8 cellular contexts compared by ENCODE assay signal in the genomic region with DNA sequence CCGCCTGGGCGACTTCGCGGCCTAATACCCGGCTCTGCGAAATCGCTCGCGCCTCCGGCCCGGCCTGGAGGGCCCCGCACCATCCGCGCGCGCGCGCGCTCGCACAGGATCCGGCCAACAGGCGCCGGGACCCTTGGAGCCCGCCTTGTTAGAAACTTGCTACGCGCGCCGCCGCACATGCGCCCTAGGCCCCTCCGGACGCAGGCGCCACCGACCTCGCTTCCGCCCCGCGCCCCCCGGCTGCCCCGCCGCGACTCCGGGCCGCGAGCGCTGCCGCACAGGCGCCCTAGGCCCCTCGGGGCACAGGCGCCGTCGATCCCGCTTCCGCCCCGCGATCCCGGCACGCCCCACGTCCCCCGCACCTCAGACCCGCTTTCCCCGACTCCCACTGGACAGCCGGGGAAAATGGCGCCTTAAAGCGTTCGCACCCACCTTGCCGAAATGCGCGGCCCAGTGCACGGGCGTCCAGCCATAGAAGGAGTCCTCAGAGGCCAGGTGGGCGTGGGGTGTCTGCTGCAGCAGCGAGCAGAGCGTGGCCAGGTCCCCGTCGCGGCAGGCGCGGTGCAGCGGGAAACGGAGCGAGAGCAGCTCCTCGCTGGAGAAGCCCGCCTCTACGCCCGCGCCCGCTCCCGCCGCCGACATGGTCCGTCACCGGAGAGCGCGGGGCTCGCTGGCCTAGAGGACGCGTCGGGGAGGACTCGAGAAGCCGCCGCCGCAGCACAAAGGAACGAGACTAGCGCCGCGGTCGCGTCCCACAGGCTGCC. TPM values are rescaled to one million over a fixed set of nuclear protein-coding genes. Genes with fewer than 3 reads are reported as not detected.
DNase-seq lines count a peak whose midpoint lies in the region; ATAC-seq and TF ChIP-seq lines count a peak whose summit lies in the region.

No MANE protein-coding gene starts in this region.

- no peak for TF ChIP-seq CTCF in GM06990 (IDR thresholded peaks at IDR 0.05; ENCODE audit: insufficient read depth, low read length, poor library complexity, severe bottlenecking)
- no peak for TF ChIP-seq CTCF in GM23338 (conservative IDR thresholded peaks at IDR 0.05; ENCODE audit: low read depth in 2 of 2)
- TF ChIP-seq CTCF in progenitor cell of endocrine pancreas (IDR thresholded peaks at IDR 0.05; ENCODE audit: unreplicated experiment), result no peak
- TF ChIP-seq CTCF in upper lobe of right lung (IDR thresholded peaks at IDR 0.05), result no peak

- intact Hi-C loops in left cardiac atrium (cut with DNase I), result loop anchor here in 1 of 2 donors (2.0 to 10.0 kb wide), 2 partner anchors 202 to 300 kb away; a partner anchor contains a TSS
- intact Hi-C loops in upper lobe of right lung (cut with DNase I), result no loop called here

- no peaks in the 10 kb centered on the region for H3K27me3 ChIP-seq in GM06990 (replicated peaks; ENCODE audit: control insufficient read depth, insufficient read depth, low read length)
- H3K27me3 ChIP-seq in GM23338 (ENCODE audit: insufficient read depth), result no peaks in the 10 kb centered on the region
- H3K27me3 ChIP-seq in upper lobe of right lung, result no peaks in the 10 kb centered on the region

- H3K4me3 ChIP-seq in GM06990 (replicated peaks; ENCODE audit: low read depth, low read length) (peak overlapping the region; percentile 84), GM23338 (peak overlapping the region; percentile 91), upper lobe of right lung (peak overlapping the region; percentile 95)

- H3K9me3 Mint-ChIP-seq in GM23338 (no peaks in the 10 kb centered on the region; the same call in 2 of the 3 replicates), progenitor cell of endocrine pancreas (ENCODE audit: low read depth) (no peaks in the 10 kb centered on the region)
- H3K9me3 Mint-ChIP-seq in activated naive CD8-positive, alpha-beta T cell treated with anti-CD3 and anti-CD28 coated beads, Interleukin-2, amount 50 U/mL, for 24 hours, result no peaks in the 10 kb centered on the region

- 0 out of 2 replicates have a peak overlapping the region, but pooled peaks have one; percentile 52 for H2AFZ ChIP-seq in GM23338

- no peaks in the 10 kb centered on the region for H3K9me3 ChIP-seq in upper lobe of right lung

- peaks cover 34% of the 10 kb centered on the region for H4K20me1 ChIP-seq in GM23338 (replicated peaks; ENCODE audit: insufficient read depth)

- peaks cover 67% of the 10 kb centered on the region for H3K79me2 ChIP-seq in GM23338 (replicated peaks; ENCODE audit: insufficient read depth)

- ATAC-seq in GM23338 (peak; percentile 20), left cardiac atrium (peak; percentile 48 to 68), upper lobe of right lung (peak; percentile 46)
- peak; percentile 46 for ATAC-seq in activated naive CD8-positive, alpha-beta T cell treated with anti-CD3 and anti-CD28 coated beads, Interleukin-2, amount 50 U/mL, for 24 hours

- peak; percentile 90 for DNase-seq in GM06990 (ENCODE audit: extremely low read depth, insufficient read length)
- DNase-seq in GM23338 (ENCODE audit: low spot score), result peak; percentile 73
- peak; percentile 73 for DNase-seq in LHCN-M2 (ENCODE audit: low read depth)
- peak; percentile 72 for DNase-seq in SW480 (ENCODE audit: low spot score)
- peak; percentile 85 for DNase-seq in activated naive CD8-positive, alpha-beta T cell treated with anti-CD3 and anti-CD28 coated beads, Interleukin-2, amount 50 U/mL, for 24 hours
- DNase-seq in left cardiac atrium, result peak; percentile 89
- peak; percentile 69 for DNase-seq in progenitor cell of endocrine pancreas (ENCODE audit: low spot score, unreplicated experiment)
- peak; percentile 92 for DNase-seq in upper lobe of right lung

- peaks cover 4% of the 10 kb centered on the region for H3K27me3 Mint-ChIP-seq in GM23338 (ENCODE audit: insufficient read depth, low read depth, poor library complexity)
- no peaks in the 10 kb centered on the region for H3K27me3 Mint-ChIP-seq in activated naive CD8-positive, alpha-beta T cell treated with anti-CD3 and anti-CD28 coated beads, Interleukin-2, amount 50 U/mL, for 24 hours
- H3K27me3 Mint-ChIP-seq in progenitor cell of endocrine pancreas, result no peaks in the 10 kb centered on the region

- H3K9me2 ChIP-seq in GM23338 (ENCODE audit: insufficient read depth), result 0 out of 2 replicates have a peak, but pooled peaks cover 7% of the 10 kb centered on the region

- H3K27ac ChIP-seq in GM23338 (ENCODE audit: low read depth) (peak overlapping the region; percentile 93), upper lobe of right lung (peak overlapping the region; percentile 98)

- peak overlapping the region; percentile 97 for H3K27ac Mint-ChIP-seq in GM23338
- H3K27ac Mint-ChIP-seq in activated naive CD8-positive, alpha-beta T cell treated with anti-CD3 and anti-CD28 coated beads, Interleukin-2, amount 50 U/mL, for 24 hours, result peak overlapping the region; percentile 90
- H3K27ac Mint-ChIP-seq in progenitor cell of endocrine pancreas, result peak overlapping the region; percentile 99

- peaks cover 31% of the 10 kb centered on the region for H3K36me3 Mint-ChIP-seq in GM23338 (ENCODE audit: low read depth)
- H3K36me3 Mint-ChIP-seq in activated naive CD8-positive, alpha-beta T cell treated with anti-CD3 and anti-CD28 coated beads, Interleukin-2, amount 50 U/mL, for 24 hours (ENCODE audit: low read depth), result peaks cover 29% of the 10 kb centered on the region
- H3K36me3 Mint-ChIP-seq in progenitor cell of endocrine pancreas (ENCODE audit: insufficient read depth), result peaks cover 6% of the 10 kb centered on the region

- H3K36me3 ChIP-seq in GM06990 (ENCODE audit: control insufficient read depth, insufficient read depth, low read length), result peaks cover 4% of the 10 kb centered on the region
- H3K36me3 ChIP-seq in GM23338 (ENCODE audit: insufficient read depth), result peaks cover 3% of the 10 kb centered on the region; the same call in 1 of the 2 replicates
- H3K36me3 ChIP-seq in upper lobe of right lung, result peaks cover 12% of the 10 kb centered on the region

- peak overlapping the region; percentile 94 for H3K4me3 Mint-ChIP-seq in GM23338
- H3K4me3 Mint-ChIP-seq in activated naive CD8-positive, alpha-beta T cell treated with anti-CD3 and anti-CD28 coated beads, Interleukin-2, amount 50 U/mL, for 24 hours, result peak overlapping the region; percentile 91
- H3K4me3 Mint-ChIP-seq in progenitor cell of endocrine pancreas (ENCODE audit: low read depth), result peak overlapping the region; percentile 88

- H3K4me1 Mint-ChIP-seq in GM23338 (peaks cover 39% of the 10 kb centered on the region), progenitor cell of endocrine pancreas (ENCODE audit: low read depth) (peaks cover 36% of the 10 kb centered on the region)
- peaks cover 56% of the 10 kb centered on the region for H3K4me1 Mint-ChIP-seq in activated naive CD8-positive, alpha-beta T cell treated with anti-CD3 and anti-CD28 coated beads, Interleukin-2, amount 50 U/mL, for 24 hours

- H3K4me2 ChIP-seq in GM23338, result peak overlapping the region; percentile 91

- H3F3A ChIP-seq in GM23338 (replicated peaks; ENCODE audit: low read depth), result peaks cover 6% of the 10 kb centered on the region; the same call in 1 of the 2 replicates

- H3K4me1 ChIP-seq in GM23338 (ENCODE audit: insufficient read depth) (peaks cover 38% of the 10 kb centered on the region), upper lobe of right lung (peaks cover 47% of the 10 kb centered on the region)

TF ChIP-seq in GM23338, 12 proteins besides CTCF, POLR2A, EP300 and RAD21:
- TF ChIP-seq POLR2AphosphoS5 (IDR thresholded peaks at IDR 0.05; ENCODE audit: low read depth), result peak; percentile 94
- TF ChIP-seq ZNF331 (CRISPR knock-in tag; IDR thresholded peaks at IDR 0.05; ENCODE audit: low read depth), result no peak

RNA-seq across cellular contexts. Expression of a gene that starts 0.4 kb away (rescaled TPM):
- 224 and 250 TPM in 2 replicates for total RNA-seq in GM23338 (2014; rRNA removed; shearing (Covaris generic))
- 210 and 277 TPM in 2 replicates for polyA plus RNA-seq in GM23338 (2016; fragmentation: Nextera tagmentation; extraction: Ambion mirVana)
- total RNA-seq in LHCN-M2 (2014; rRNA removed) (186 and 510 TPM in 2 replicates), left cardiac atrium (10 to 100 TPM; 48.7 to 78.7 TPM), progenitor cell of endocrine pancreas (228 and 235 TPM in 2 replicates), upper lobe of right lung (134 TPM)
- polyA plus RNA-seq in LHCN-M2 (2012), result 37.9 TPM

Comparison
In these comparisons a context has a peak if more than half of its experiments do, and no peak if none do; other contexts are left out.
1. Peak in every context shown above with its lines: DNase-seq, ATAC-seq, H3K4me3 ChIP-seq and H3K27ac ChIP-seq.